In the genomic region with DNA sequence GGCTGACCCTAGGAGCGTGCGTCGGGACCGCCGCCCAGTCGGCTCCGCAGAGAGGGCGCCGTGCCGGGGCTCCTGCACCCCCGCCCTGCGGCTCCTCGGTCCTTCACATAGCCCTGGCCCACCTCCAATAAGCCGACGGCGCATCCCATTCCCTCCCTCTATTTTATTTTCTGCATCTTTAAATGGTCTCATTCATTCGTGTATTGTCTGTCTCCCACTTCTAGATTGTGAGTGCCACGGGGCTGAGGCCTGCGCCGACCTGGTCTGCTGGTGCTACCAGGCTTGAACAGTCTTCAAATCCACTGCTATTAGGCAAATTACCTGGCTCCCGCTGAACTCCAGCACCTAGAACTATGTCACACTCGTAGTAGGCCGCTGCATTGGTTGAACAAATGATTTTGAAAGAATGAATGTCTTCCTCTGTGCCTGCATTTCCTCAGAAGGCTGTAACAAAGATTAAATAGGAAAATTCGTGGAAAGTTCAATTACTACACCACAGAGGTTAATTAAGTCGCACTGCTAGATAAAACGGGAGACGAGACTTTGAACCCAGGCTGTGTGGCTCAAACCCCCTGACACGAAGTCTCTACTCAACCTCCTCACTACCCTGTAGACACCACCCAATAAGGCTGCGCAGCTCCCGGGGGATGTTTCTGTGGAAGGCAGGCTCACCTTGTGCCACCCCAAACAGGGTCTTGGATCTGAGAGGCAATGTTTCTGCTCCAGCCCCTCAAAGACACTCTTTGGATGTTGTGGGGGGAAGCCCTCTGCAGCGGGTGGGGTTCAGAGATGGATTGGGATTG, we compare ENCODE assay signal across 8 cellular contexts. TPM values are rescaled to one million over a fixed set of nuclear protein-coding genes. Genes with fewer than 3 reads are reported as not detected.
DNase-seq lines count a peak whose midpoint lies in the region; ATAC-seq and TF ChIP-seq lines count a peak whose summit lies in the region.

No MANE protein-coding gene starts in this region.

- no peaks in the 10 kb centered on the region for H3K9me3 ChIP-seq in iPS-15b (ENCODE audit: control insufficient read depth, insufficient read depth, low read length)

- no peaks in the 10 kb centered on the region for H3K9me3 Mint-ChIP-seq in activated T-helper 2 cell treated with anti-CD3 and anti-CD28 coated beads, Interferon-gamma antibody, Interleukin-2, Interleukin-4, amounts not matched to agents 10 μg/mL and 5 μg/mL and 100 μg/mL, durations not matched to agents 14 hours and 24 hours and 36 hours
- H3K9me3 Mint-ChIP-seq in stimulated activated memory B cell treated with anti-CD40 and anti-IgM and Interleukin-4, amounts not matched to agents 10 μg/mL and 1 μg/mL and 100 μg/mL, for 72 hours: no peaks in the 10 kb centered on the region

- H3K4me3 ChIP-seq in iPS-15b (ENCODE audit: low read depth, low read length): peak overlapping the region; percentile 93

- no peaks in the 10 kb centered on the region for H3K27me3 ChIP-seq in iPS-15b (ENCODE audit: control insufficient read depth, insufficient read depth, low read length)

- ATAC-seq in stimulated activated memory B cell treated with anti-CD40 and anti-IgM and Interleukin-4, amounts not matched to agents 10 μg/mL and 1 μg/mL and 100 μg/mL, for 72 hours: no peak
- ATAC-seq in GM18505 (IDR thresholded peaks at IDR 0.05; ENCODE audit: unreplicated experiment): no peak

- no peaks in the 10 kb centered on the region for H3K27me3 Mint-ChIP-seq in activated T-helper 2 cell treated with anti-CD3 and anti-CD28 coated beads, Interferon-gamma antibody, Interleukin-2, Interleukin-4, amounts not matched to agents 10 μg/mL and 5 μg/mL and 100 μg/mL, durations not matched to agents 14 hours and 24 hours and 36 hours (ENCODE audit: low read depth)
- no peaks in the 10 kb centered on the region for H3K27me3 Mint-ChIP-seq in stimulated activated memory B cell treated with anti-CD40 and anti-IgM and Interleukin-4, amounts not matched to agents 10 μg/mL and 1 μg/mL and 100 μg/mL, for 72 hours

- H3K4me3 Mint-ChIP-seq in activated T-helper 2 cell treated with anti-CD3 and anti-CD28 coated beads, Interferon-gamma antibody, Interleukin-2, Interleukin-4, amounts not matched to agents 10 μg/mL and 5 μg/mL and 100 μg/mL, durations not matched to agents 14 hours and 24 hours and 36 hours (ENCODE audit: low read depth): peak overlapping the region; percentile 70
- peak overlapping the region; percentile 87 for H3K4me3 Mint-ChIP-seq in stimulated activated memory B cell treated with anti-CD40 and anti-IgM and Interleukin-4, amounts not matched to agents 10 μg/mL and 1 μg/mL and 100 μg/mL, for 72 hours

- TF ChIP-seq POLR2A in GM18505 (IDR thresholded peaks at IDR 0.05; ENCODE audit: borderline replicate concordance, extremely low read depth, insufficient read depth, insufficient read length): no peak

- H3K36me3 Mint-ChIP-seq in activated T-helper 2 cell treated with anti-CD3 and anti-CD28 coated beads, Interferon-gamma antibody, Interleukin-2, Interleukin-4, amounts not matched to agents 10 μg/mL and 5 μg/mL and 100 μg/mL, durations not matched to agents 14 hours and 24 hours and 36 hours (ENCODE audit: low read depth): peaks cover 18% of the 10 kb centered on the region
- peaks cover 10% of the 10 kb centered on the region for H3K36me3 Mint-ChIP-seq in stimulated activated memory B cell treated with anti-CD40 and anti-IgM and Interleukin-4, amounts not matched to agents 10 μg/mL and 1 μg/mL and 100 μg/mL, for 72 hours

- DNase-seq in NCI-H345 (lab: John Stamatoyannopoulos, UW) (peak; percentile 39), NCI-H345 treated with DMSO at 0.1 percent for 48 hours (lab: John Stamatoyannopoulos, UW; ENCODE audit: unreplicated experiment) (no peak), COR-L47 (lab: John Stamatoyannopoulos, UW) (no peak), hippocampal formation (lab: John Stamatoyannopoulos, UW) (no peak)
- no peak for DNase-seq in activated T-helper 2 cell treated with anti-CD3 and anti-CD28 coated beads, Interferon-gamma antibody, Interleukin-2, Interleukin-4, amounts not matched to agents 10 μg/mL and 5 μg/mL and 100 μg/mL, durations not matched to agents 14 hours and 24 hours and 36 hours (ENCODE audit: low spot score)

- H3K4me1 ChIP-seq in iPS-15b (ENCODE audit: control insufficient read depth, insufficient read depth, low read length): peaks cover 28% of the 10 kb centered on the region

- intact Hi-C loops in activated T-helper 2 cell treated with anti-CD3 and anti-CD28 coated beads, Interferon-gamma antibody, Interleukin-2, Interleukin-4, amounts not matched to agents 10 μg/mL and 5 μg/mL and 100 μg/mL, durations not matched to agents 14 hours and 24 hours and 36 hours (cut with micrococcal nuclease): no loop called here

- peak overlapping the region; percentile 70 for H3K27ac Mint-ChIP-seq in activated T-helper 2 cell treated with anti-CD3 and anti-CD28 coated beads, Interferon-gamma antibody, Interleukin-2, Interleukin-4, amounts not matched to agents 10 μg/mL and 5 μg/mL and 100 μg/mL, durations not matched to agents 14 hours and 24 hours and 36 hours
- H3K27ac Mint-ChIP-seq in stimulated activated memory B cell treated with anti-CD40 and anti-IgM and Interleukin-4, amounts not matched to agents 10 μg/mL and 1 μg/mL and 100 μg/mL, for 72 hours: peak overlapping the region; percentile 88

- peaks cover 27% of the 10 kb centered on the region for H3K4me1 Mint-ChIP-seq in activated T-helper 2 cell treated with anti-CD3 and anti-CD28 coated beads, Interferon-gamma antibody, Interleukin-2, Interleukin-4, amounts not matched to agents 10 μg/mL and 5 μg/mL and 100 μg/mL, durations not matched to agents 14 hours and 24 hours and 36 hours (ENCODE audit: low read depth)
- H3K4me1 Mint-ChIP-seq in stimulated activated memory B cell treated with anti-CD40 and anti-IgM and Interleukin-4, amounts not matched to agents 10 μg/mL and 1 μg/mL and 100 μg/mL, for 72 hours: peaks cover 62% of the 10 kb centered on the region

- no peak overlapping the region for H3K9ac ChIP-seq in iPS-15b (ENCODE audit: low read depth, low read length)

- peaks cover 19% of the 10 kb centered on the region for H3K36me3 ChIP-seq in iPS-15b (ENCODE audit: control insufficient read depth, insufficient read depth, low read length)

RNA-seq across cellular contexts. Expression of gene PPP1R14B, which starts 1.2 kb away (rescaled TPM):
- 262 and 273 TPM in 2 replicates for total RNA-seq in activated T-helper 2 cell treated with anti-CD3 and anti-CD28 coated beads, Interferon-gamma antibody, Interleukin-2, Interleukin-4, amounts not matched to agents 10 μg/mL and 5 μg/mL and 100 μg/mL, durations not matched to agents 14 hours and 24 hours and 36 hours

RNA-seq across cellular contexts. Expression of gene PLCB3, which starts 3.4 kb away (rescaled TPM):
- total RNA-seq in activated T-helper 2 cell treated with anti-CD3 and anti-CD28 coated beads, Interferon-gamma antibody, Interleukin-2, Interleukin-4, amounts not matched to agents 10 μg/mL and 5 μg/mL and 100 μg/mL, durations not matched to agents 14 hours and 24 hours and 36 hours: 21.0 and 23.4 TPM in 2 replicates

RNA-seq across cellular contexts. Expression of gene FKBP2, which starts 7.0 kb away (rescaled TPM):
- 36.6 and 37.1 TPM in 2 replicates for total RNA-seq in activated T-helper 2 cell treated with anti-CD3 and anti-CD28 coated beads, Interferon-gamma antibody, Interleukin-2, Interleukin-4, amounts not matched to agents 10 μg/mL and 5 μg/mL and 100 μg/mL, durations not matched to agents 14 hours and 24 hours and 36 hours

RNA-seq across cellular contexts. Expression of gene VEGFB, which starts 13.5 kb away (rescaled TPM):
- 67.4 and 82.0 TPM in 2 replicates for total RNA-seq in activated T-helper 2 cell treated with anti-CD3 and anti-CD28 coated beads, Interferon-gamma antibody, Interleukin-2, Interleukin-4, amounts not matched to agents 10 μg/mL and 5 μg/mL and 100 μg/mL, durations not matched to agents 14 hours and 24 hours and 36 hours

RNA-seq across cellular contexts. Expression of gene DNAJC4, which starts 17.6 kb away (rescaled TPM):
- total RNA-seq in activated T-helper 2 cell treated with anti-CD3 and anti-CD28 coated beads, Interferon-gamma antibody, Interleukin-2, Interleukin-4, amounts not matched to agents 10 μg/mL and 5 μg/mL and 100 μg/mL, durations not matched to agents 14 hours and 24 hours and 36 hours: 24.5 and 25.8 TPM in 2 replicates
